18 cellular contexts compared by ENCODE assay signal in genomic region chr4:98746936-98747658, GRCh38.
A peak's percentile ranks its signal among the peaks of the same experiment; 100 is the strongest.
DNase-seq lines count a peak whose midpoint lies in the region; ATAC-seq and TF ChIP-seq lines count a peak whose summit lies in the region.
"Had no signal": no experiment of that assay in that cellular context is flagged by ENCODE, and none has a peak within 500 bp of the region (broad histone marks: within the 10 kb centered on the region; RNA-seq: fewer than 3 reads in every experiment).

No MANE protein-coding gene starts in this region.

- H3K4me1 ChIP-seq in colonic mucosa: peaks cover 6% of the 10 kb centered on the region
- H3K4me1 ChIP-seq in mucosa of descending colon (ENCODE audit: low read depth): no peaks in the 10 kb centered on the region
- H3K4me1 ChIP-seq in transverse colon: peaks cover 0 to 18% (median 6%) of the 10 kb centered on the region in 4 donors
- H3K4me1 ChIP-seq in PC-3 (ENCODE audit: insufficient read depth, low read length): no peaks in the 10 kb centered on the region
- H3K4me1 ChIP-seq: HAP-1 had no signal

- peak overlapping the region in 1 of 2 donors; percentile 38 for H3K9ac ChIP-seq in colonic mucosa (ENCODE audit: low read depth in 2 of 2, low read length in 2 of 2)
- H3K9ac ChIP-seq in PC-3 (ENCODE audit: low read length): no peak overlapping the region

- no peak for TF ChIP-seq CTCF in colonic mucosa (IDR thresholded peaks at IDR 0.05)
- no peak for TF ChIP-seq CTCF in mucosa of descending colon (IDR thresholded peaks at IDR 0.05)
- TF ChIP-seq CTCF in transverse colon (IDR thresholded peaks at IDR 0.05): no peak
- TF ChIP-seq CTCF in PC-3 (conservative IDR thresholded peaks at IDR 0.05; ENCODE audit: low read depth, low read length): no peak

- no peaks in the 10 kb centered on the region for H3K27me3 ChIP-seq in colonic mucosa
- no peaks in the 10 kb centered on the region for H3K27me3 ChIP-seq in transverse colon
- H3K27me3 ChIP-seq in PC-3 (ENCODE audit: low read length): no peaks in the 10 kb centered on the region

- no peaks in the 10 kb centered on the region for H3K9me3 ChIP-seq in colonic mucosa
- H3K9me3 ChIP-seq in mucosa of descending colon: no peaks in the 10 kb centered on the region
- H3K9me3 ChIP-seq in transverse colon: no peaks in the 10 kb centered on the region
- H3K9me3 ChIP-seq in PC-3 (ENCODE audit: low read length): no peaks in the 10 kb centered on the region
- H3K9me3 ChIP-seq: HAP-1 had no signal

- no peaks in the 10 kb centered on the region for H3F3A ChIP-seq in PC-3 (ENCODE audit: low read length, unreplicated experiment)

- in situ Hi-C loops in transverse colon (cut with MboI; ENCODE audit: low pct_ligation_motif_present in 1 of 4, low pct_unique_long_range_greater_than_20kb in 1 of 4, low sequenced_read_pairs in 3 of 4): no loop called here

- no peaks in the 10 kb centered on the region for H4K20me1 ChIP-seq in PC-3 (ENCODE audit: low read length)

- no peak for TF ChIP-seq EP300 in transverse colon (IDR thresholded peaks at IDR 0.05; ENCODE audit: low read depth)

- no peak overlapping the region for H3K4me2 ChIP-seq in PC-3 (ENCODE audit: low read length)

- ATAC-seq in mucosa of descending colon (peak; percentile 55), PC-3 (no peak), GM19324 (IDR thresholded peaks at IDR 0.05; ENCODE audit: low FRiP score, unreplicated experiment) (no peak)
- ATAC-seq: activated T-helper 17 cell treated with anti-CD3 and anti-CD28 coated beads, Interleukin-2, amount 50 U/mL, for 72 hours; T-cell had no signal

- H3K36me3 ChIP-seq in colonic mucosa (no peaks in the 10 kb centered on the region), mucosa of descending colon (ENCODE audit: low read depth) (no peaks in the 10 kb centered on the region), transverse colon (no peaks in the 10 kb centered on the region), PC-3 (ENCODE audit: low read depth, low read length) (no peaks in the 10 kb centered on the region)
- H3K36me3 ChIP-seq: HAP-1 had no signal

- no TSS peak for BruUV-seq in PC-3 (replicated peaks; lab: Mats Ljungman, UMichigan)

- H3K79me2 ChIP-seq in PC-3 (ENCODE audit: low read length): no peaks in the 10 kb centered on the region

- no peak overlapping the region for H2AFZ ChIP-seq in PC-3 (ENCODE audit: low read length)

- CTCF ChIA-PET in PC-3 (lab: Charles Lee): no interaction called here

- H3K4me3 ChIP-seq in colonic mucosa: no peak overlapping the region
- H3K4me3 ChIP-seq in mucosa of descending colon: no peak overlapping the region
- H3K4me3 ChIP-seq in transverse colon: no peak overlapping the region
- H3K4me3 ChIP-seq in PC-3 (ENCODE audit: low read length): no peak overlapping the region
- H3K4me3 ChIP-seq: HAP-1 had no signal

- WGBS in transverse colon (ENCODE audit: low coverage in 1 of 2), 2 donors: 52% methylated on average over 8 of the region's 8 CpGs; no CpG with 5 or more reads in 1 of the 2 donors

- intact Hi-C loops in colonic mucosa (cut with DNase I): no loop called here
- intact Hi-C loops in mucosa of descending colon (cut with DNase I, micrococcal nuclease): no loop called here
- intact Hi-C loops in transverse colon (cut with DNase I; ENCODE audit: low total_unique reads): no loop called here
- intact Hi-C loops in PC-3 (cut with micrococcal nuclease): no loop called here

- no peak for TF ChIP-seq POLR2A in transverse colon (IDR thresholded peaks at IDR 0.05)

- peak overlapping the region; percentile 68 for H3K27ac ChIP-seq in colonic mucosa
- H3K27ac ChIP-seq in transverse colon: peak overlapping the region; percentile 26 to 68 (median 60)
- H3K27ac ChIP-seq in PC-3 (ENCODE audit: low read length): no peak overlapping the region
- H3K27ac ChIP-seq: 22Rv1 had no signal

- peak; percentile 70 for DNase-seq in DMS53 (lab: John Stamatoyannopoulos, UW)
- no peak for DNase-seq in DMS53 treated with DMSO at 0.1 percent for 48 hours (lab: John Stamatoyannopoulos, UW; ENCODE audit: unreplicated experiment)
- DNase-seq in colonic mucosa: peak; percentile 48
- peak in 1 of 3 donors; percentile 34 for DNase-seq in mucosa of descending colon
- DNase-seq in transverse colon: no peak
- DNase-seq in SHP77 (lab: John Stamatoyannopoulos, UW): no peak
- DNase-seq in PC-3: no peak
- DNase-seq: activated B cell treated with CpG ODN at 0.5 μM for 24 hours; C1 segment of cervical spinal cord; DMS79 treated with DMSO at 0.1 percent for 48 hours; NCI-H2081 treated with DMSO at 0.1 percent for 48 hours; RPMI8226; stimulated activated CD4-positive, alpha-beta T cell treated with anti-CD3 and anti-CD28 coated beads, Interleukin-1b, Interleukin-23, amount 100 ng/mL, for 48 hours; T-cell had no signal

- POLR2A ChIA-PET in PC-3 (lab: Charles Lee; ENCODE audit: unreplicated experiment): no interaction called here

- no peaks in the 10 kb centered on the region for H3K9me2 ChIP-seq in PC-3 (replicated peaks; ENCODE audit: low read length)

Comparison
In these comparisons a context has a peak if more than half of its experiments do, and no peak if none do; other contexts are left out.
1. DNase-seq: peak in DMS53 (single experiment) and colonic mucosa (single experiment); none in DMS53 treated with DMSO at 0.1 percent for 48 hours (single experiment), transverse colon (single experiment), SHP77 (0 of 2) and PC-3 (single experiment).